31 cellular contexts compared by ENCODE assay signal in genomic region chr15:101559938-101560337, GRCh38.
DNase-seq lines count a peak whose midpoint lies in the region; ATAC-seq and TF ChIP-seq lines count a peak whose summit lies in the region.
"Had no signal": no experiment of that assay in that cellular context is flagged by ENCODE, and none has a peak within 500 bp of the region (broad histone marks: within the 10 kb centered on the region; RNA-seq: fewer than 3 reads in every experiment).

No MANE protein-coding gene starts in this region.

- POLR2A ChIA-PET in A673 (lab: Charles Lee; ENCODE audit: low non-redundant PET) = no interaction called here

- DNase-seq in A673 (ENCODE audit: low spot score) (peak; percentile 27), NB4 (ENCODE audit: low read depth) (peak; percentile 88), SKM-1 treated with dmso at 0.1 percent for 144 hours (lab: John Stamatoyannopoulos, UW; ENCODE audit: unreplicated experiment) (peak; percentile 12), DMS53 (lab: John Stamatoyannopoulos, UW) (no peak), ascending aorta (ENCODE audit: low spot score in 2 of 2) (no peak)
- no peak for DNase-seq in activated effector memory CD4-positive, alpha-beta T cell treated with anti-CD3 and anti-CD28 coated beads, Interleukin-2, amount 50 U/mL, for 16 hours
- no peak for DNase-seq in activated T-helper 2 cell treated with anti-CD3 and anti-CD28 coated beads, Interferon-gamma antibody, Interleukin-2, Interleukin-4, amounts not matched to agents 10 μg/mL and 5 μg/mL and 100 μg/mL, durations not matched to agents 14 hours and 24 hours and 36 hours (ENCODE audit: low spot score)
- DNase-seq: ACHN; activated CD4-positive, alpha-beta T cell treated with anti-CD3 and anti-CD28 coated beads, Interleukin-2, amount 50 U/mL, for 48 hours; activated CD4-positive, CD25-positive, alpha-beta regulatory T cell; activated naive CD4-positive, alpha-beta T cell treated with anti-CD3 and anti-CD28 coated beads, Interleukin-2, amount 50 U/mL, for 16 hours; amygdala; C1 segment of cervical spinal cord; effector CD8-positive, alpha-beta T cell; erythroblast; glutamatergic neuron; HCEC 1CT; kidney; NCI-H1105 treated with DMSO at 0.1 percent for 48 hours; NCI-H2029; NCI-H2227 treated with DMSO at 0.1 percent for 48 hours; NCI-H526 treated with DMSO at 0.1 percent for 48 hours; nephron progenitor cell; spleen; stimulated activated CD4-positive, alpha-beta T cell treated with anti-CD3 and anti-CD28 coated beads, Interleukin-4, amount 100 ng/mL, for 1 hour; T-cell had no signal

- H3K27ac Mint-ChIP-seq in activated T-helper 2 cell treated with anti-CD3 and anti-CD28 coated beads, Interferon-gamma antibody, Interleukin-2, Interleukin-4, amounts not matched to agents 10 μg/mL and 5 μg/mL and 100 μg/mL, durations not matched to agents 14 hours and 24 hours and 36 hours = no peak overlapping the region
- H3K27ac Mint-ChIP-seq: activated T-helper 1 cell treated with anti-CD3 and anti-CD28 coated beads, Interleukin-12 subunit alpha, Interleukin-12 subunit beta, Interleukin-2, Interleukin-4 antibody, amounts not matched to agents 30 ng/mL and 10 ng/mL and 1 ng/mL, durations not matched to agents 14 hours and 24 hours and 36 hours; nephron progenitor cell; stimulated activated effector memory CD8-positive, alpha-beta T cell treated with anti-CD3 and anti-CD28 coated beads, Interleukin-12 subunit alpha, Interleukin-12 subunit beta, amount 100 ng/mL, for 72 hours; T-cell had no signal

- H3K36me3 ChIP-seq in A673 (ENCODE audit: insufficient read depth, low read length, poor library complexity, severe bottlenecking) (no peaks in the 10 kb centered on the region), ascending aorta (no peaks in the 10 kb centered on the region)
- H3K36me3 ChIP-seq: breast epithelium, spleen, suprapubic skin had no signal

- no peak for TF ChIP-seq CTCF in A673 (conservative IDR thresholded peaks at IDR 0.05; ENCODE audit: low read depth, low read length)
- no peak for TF ChIP-seq CTCF in NB4 (IDR thresholded peaks at IDR 0.05; ENCODE audit: low read depth, low read length)
- no peak for TF ChIP-seq CTCF in ascending aorta (IDR thresholded peaks at IDR 0.05)

- H3K4me1 ChIP-seq in A673 (ENCODE audit: insufficient read depth, low read length, poor library complexity, severe bottlenecking) (no peaks in the 10 kb centered on the region), ascending aorta (no peaks in the 10 kb centered on the region)
- H3K4me1 ChIP-seq: breast epithelium, suprapubic skin had no signal

- H3K36me3 Mint-ChIP-seq in activated T-helper 2 cell treated with anti-CD3 and anti-CD28 coated beads, Interferon-gamma antibody, Interleukin-2, Interleukin-4, amounts not matched to agents 10 μg/mL and 5 μg/mL and 100 μg/mL, durations not matched to agents 14 hours and 24 hours and 36 hours (ENCODE audit: low read depth) = no peaks in the 10 kb centered on the region
- H3K36me3 Mint-ChIP-seq: stimulated activated effector memory CD8-positive, alpha-beta T cell treated with anti-CD3 and anti-CD28 coated beads, Interleukin-12 subunit alpha, Interleukin-12 subunit beta, amount 100 ng/mL, for 72 hours; T-cell had no signal

- no TSS peak for BruUV-seq in A673 (replicated peaks; lab: Mats Ljungman, UMichigan)

- H3K9me3 ChIP-seq in A673 (ENCODE audit: low read depth, low read length, poor library complexity, severe bottlenecking) (no peaks in the 10 kb centered on the region), ascending aorta (no peaks in the 10 kb centered on the region)
- H3K9me3 ChIP-seq: spleen, suprapubic skin had no signal

- H3K9me3 Mint-ChIP-seq in activated T-helper 2 cell treated with anti-CD3 and anti-CD28 coated beads, Interferon-gamma antibody, Interleukin-2, Interleukin-4, amounts not matched to agents 10 μg/mL and 5 μg/mL and 100 μg/mL, durations not matched to agents 14 hours and 24 hours and 36 hours = no peaks in the 10 kb centered on the region
- H3K9me3 Mint-ChIP-seq: activated T-helper 1 cell treated with anti-CD3 and anti-CD28 coated beads, Interleukin-12 subunit alpha, Interleukin-12 subunit beta, Interleukin-2, Interleukin-4 antibody, amounts not matched to agents 30 ng/mL and 10 ng/mL and 1 ng/mL, durations not matched to agents 14 hours and 24 hours and 36 hours; nephron progenitor cell; stimulated activated effector memory CD8-positive, alpha-beta T cell treated with anti-CD3 and anti-CD28 coated beads, Interleukin-12 subunit alpha, Interleukin-12 subunit beta, amount 100 ng/mL, for 72 hours; T-cell had no signal

- no peak overlapping the region for H3K4me3 ChIP-seq in A673 (ENCODE audit: low read depth, low read length, poor library complexity, severe bottlenecking)
- no peak overlapping the region for H3K4me3 ChIP-seq in NB4 (ENCODE audit: low read depth, low read length)
- no peak overlapping the region for H3K4me3 ChIP-seq in ascending aorta
- H3K4me3 ChIP-seq: breast epithelium, spleen, suprapubic skin had no signal

- intact Hi-C loops in A673 (cut with micrococcal nuclease; ENCODE audit: unreplicated experiment) (no loop called here), ascending aorta (cut with DNase I) (no loop called here)
- intact Hi-C loops in activated T-helper 2 cell treated with anti-CD3 and anti-CD28 coated beads, Interferon-gamma antibody, Interleukin-2, Interleukin-4, amounts not matched to agents 10 μg/mL and 5 μg/mL and 100 μg/mL, durations not matched to agents 14 hours and 24 hours and 36 hours (cut with micrococcal nuclease) = no loop called here

- H3K4me1 Mint-ChIP-seq in activated T-helper 2 cell treated with anti-CD3 and anti-CD28 coated beads, Interferon-gamma antibody, Interleukin-2, Interleukin-4, amounts not matched to agents 10 μg/mL and 5 μg/mL and 100 μg/mL, durations not matched to agents 14 hours and 24 hours and 36 hours (ENCODE audit: low read depth) = no peaks in the 10 kb centered on the region
- H3K4me1 Mint-ChIP-seq: nephron progenitor cell; stimulated activated effector memory CD8-positive, alpha-beta T cell treated with anti-CD3 and anti-CD28 coated beads, Interleukin-12 subunit alpha, Interleukin-12 subunit beta, amount 100 ng/mL, for 72 hours had no signal

- peak; percentile 54 for ATAC-seq in GM18907 (IDR thresholded peaks at IDR 0.05; ENCODE audit: unreplicated experiment)
- ATAC-seq: stimulated activated effector memory CD8-positive, alpha-beta T cell treated with anti-CD3 and anti-CD28 coated beads, Interleukin-12 subunit alpha, Interleukin-12 subunit beta, amount 100 ng/mL, for 72 hours; T-cell had no signal

- peaks cover 1% of the 10 kb centered on the region for H3K27me3 Mint-ChIP-seq in activated T-helper 2 cell treated with anti-CD3 and anti-CD28 coated beads, Interferon-gamma antibody, Interleukin-2, Interleukin-4, amounts not matched to agents 10 μg/mL and 5 μg/mL and 100 μg/mL, durations not matched to agents 14 hours and 24 hours and 36 hours (ENCODE audit: low read depth)

- TF ChIP-seq POLR2A in NB4 (IDR thresholded peaks at IDR 0.05; ENCODE audit: extremely low read depth, insufficient read length) = no peak

- no peak overlapping the region for H3K4me3 Mint-ChIP-seq in activated T-helper 2 cell treated with anti-CD3 and anti-CD28 coated beads, Interferon-gamma antibody, Interleukin-2, Interleukin-4, amounts not matched to agents 10 μg/mL and 5 μg/mL and 100 μg/mL, durations not matched to agents 14 hours and 24 hours and 36 hours (ENCODE audit: low read depth)
- H3K4me3 Mint-ChIP-seq: activated T-helper 1 cell treated with anti-CD3 and anti-CD28 coated beads, Interleukin-12 subunit alpha, Interleukin-12 subunit beta, Interleukin-2, Interleukin-4 antibody, amounts not matched to agents 30 ng/mL and 10 ng/mL and 1 ng/mL, durations not matched to agents 14 hours and 24 hours and 36 hours; nephron progenitor cell; stimulated activated effector memory CD8-positive, alpha-beta T cell treated with anti-CD3 and anti-CD28 coated beads, Interleukin-12 subunit alpha, Interleukin-12 subunit beta, amount 100 ng/mL, for 72 hours; T-cell had no signal

- no peak overlapping the region for H3K27ac ChIP-seq in A673 (ENCODE audit: low read depth, low read length, poor library complexity, severe bottlenecking)
- no peak overlapping the region for H3K27ac ChIP-seq in ascending aorta
- H3K27ac ChIP-seq: breast epithelium, spleen, suprapubic skin had no signal

- CTCF ChIA-PET in A673 (lab: Charles Lee) = no interaction called here

- no peaks in the 10 kb centered on the region for H3K27me3 ChIP-seq in A673 (replicated peaks; ENCODE audit: insufficient read depth, low read depth, low read length, poor library complexity)
- no peaks in the 10 kb centered on the region for H3K27me3 ChIP-seq in ascending aorta

Comparison
In these comparisons a context has a peak if more than half of its experiments do, and no peak if none do; other contexts are left out.
1. DNase-seq: peak in A673 (single experiment), NB4 (single experiment) and SKM-1 treated with dmso at 0.1 percent for 144 hours (single experiment); none in activated effector memory CD4-positive, alpha-beta T cell treated with anti-CD3 and anti-CD28 coated beads, Interleukin-2, amount 50 U/mL, for 16 hours (single experiment), DMS53 (single experiment), ascending aorta (0 of 2) and activated T-helper 2 cell treated with anti-CD3 and anti-CD28 coated beads, Interferon-gamma antibody, Interleukin-2, Interleukin-4, amounts not matched to agents 10 μg/mL and 5 μg/mL and 100 μg/mL, durations not matched to agents 14 hours and 24 hours and 36 hours (single experiment).